In genomic region chr7:23013715-23014649, GRCh38 we compare ENCODE assay signal across 9 cellular contexts. TPM values are rescaled to one million over a fixed set of nuclear protein-coding genes. Genes with fewer than 3 reads are reported as not detected.
DNase-seq lines count a peak whose midpoint lies in the region; ATAC-seq, FAIRE-seq and TF ChIP-seq lines count a peak whose summit lies in the region.
"Had no signal": no experiment of that assay in that cellular context is flagged by ENCODE, and none has a peak within 500 bp of the region (broad histone marks: within the 10 kb centered on the region; RNA-seq: fewer than 3 reads in every experiment).

Gene HYCC1, minus strand, starts transcription at chr7:23014130. Its CDS starts 23,019 bp downstream, at chr7:22991111.

- no peaks in the 10 kb centered on the region for H3K27me3 ChIP-seq in bronchial epithelial cell (ENCODE audit: control insufficient read depth, insufficient read depth, low read length)

- peak; percentile 36 for TF ChIP-seq CTCF in WI38 (IDR thresholded peaks at IDR 0.05; ENCODE audit: low read depth, low read length)
- TF ChIP-seq CTCF in bronchial epithelial cell (IDR thresholded peaks at IDR 0.05; ENCODE audit: insufficient read depth, low read length, severe bottlenecking), result peak; percentile 59

- H3K4me3 ChIP-seq in WI38 (ENCODE audit: low read depth, low read length), result peak within 1 kb of the TSS; percentile 83
- H3K4me3 ChIP-seq in bronchial epithelial cell (ENCODE audit: low read depth, low read length), result peak within 1 kb of the TSS; percentile 75

- ATAC-seq in GM18907 (IDR thresholded peaks at IDR 0.05; ENCODE audit: unreplicated experiment) (peak; percentile 96), HG03159 (IDR thresholded peaks at IDR 0.05; ENCODE audit: unreplicated experiment) (peak; percentile 95)

- FAIRE-seq in bronchial epithelial cell (lab: Jason Lieb, UNC), result no peak
- FAIRE-seq: islet of Langerhans had no signal

- H3K36me3 ChIP-seq in bronchial epithelial cell (ENCODE audit: control insufficient read depth, insufficient read depth, low read length), result no peaks in the 10 kb centered on the region

- DNase-seq in AG08396 (ENCODE audit: low spot score), result peak; percentile 96
- DNase-seq in NCI-H2227 (lab: John Stamatoyannopoulos, UW; ENCODE audit: unreplicated experiment), result peak; percentile 98
- peak; percentile 95 for DNase-seq in bronchial epithelial cell (ENCODE audit: low read depth)
- peak; percentile 98 for DNase-seq in iPS-NIHi7 (ENCODE audit: extremely low spot score)
- peak; percentile 98 for DNase-seq in smooth muscle cell of the brain vasculature (ENCODE audit: low read depth, low spot score)

RNA-seq across cellular contexts. Expression of gene HYCC1, which starts in this region (rescaled TPM):
- total RNA-seq in bronchial epithelial cell, result 19.7 and 20.5 TPM in 2 replicates

Comparison
In these comparisons a context has a peak if more than half of its experiments do, and no peak if none do; other contexts are left out.
1. Peak in every context shown above with its lines: DNase-seq, ATAC-seq and H3K4me3 ChIP-seq.